In genomic region chr15:80002267-80002666, GRCh38 we compare ENCODE assay signal across 16 cellular contexts. TPM values are rescaled to one million over a fixed set of nuclear protein-coding genes. Genes with fewer than 3 reads are reported as not detected.
DNase-seq lines count a peak whose midpoint lies in the region; ATAC-seq and TF ChIP-seq lines count a peak whose summit lies in the region.
"Had no signal": no experiment of that assay in that cellular context is flagged by ENCODE, and none has a peak within 500 bp of the region (broad histone marks: within the 10 kb centered on the region; RNA-seq: fewer than 3 reads in every experiment).

No MANE protein-coding gene starts in this region.

- intact Hi-C loops in IMR-90 (cut with micrococcal nuclease), result no loop called here
- intact Hi-C loops in left lung (cut with DNase I), result no loop called here

- H3K14ac ChIP-seq in IMR-90 (replicated peaks; ENCODE audit: low read depth, low read length), result no peak overlapping the region

- H3K36me3 Mint-ChIP-seq in endothelial cell (ENCODE audit: low read depth, unreplicated experiment), result no peaks in the 10 kb centered on the region

- no peak overlapping the region for H3K4ac ChIP-seq in IMR-90 (ENCODE audit: low read depth, low read length)

- H3K79me1 ChIP-seq in IMR-90 (ENCODE audit: low read depth in 1 of 2, low read length in 2 of 2), result no peaks in the 10 kb centered on the region; a peak in 1 of 4 replicates

- no peak overlapping the region for H4K8ac ChIP-seq in IMR-90 (ENCODE audit: low read depth in 2 of 2, low read length in 2 of 2)

- H2BK5ac ChIP-seq in IMR-90 (ENCODE audit: low read depth, low read length, poor library complexity, severe bottlenecking), result no peak overlapping the region

- no peak for TF ChIP-seq POLR2A in IMR-90 (IDR thresholded peaks at IDR 0.05; ENCODE audit: low read depth, low read length)

- H2AK5ac ChIP-seq in IMR-90 (ENCODE audit: low read depth, low read length), result no peak overlapping the region

- H3K4me1 Mint-ChIP-seq in endothelial cell (ENCODE audit: unreplicated experiment), result peaks cover 4% of the 10 kb centered on the region

- no peak overlapping the region for H3K4me3 Mint-ChIP-seq in endothelial cell (ENCODE audit: unreplicated experiment)
- H3K4me3 Mint-ChIP-seq: CD4-positive, alpha-beta T cell; HFFc6; IgD-negative memory B cell had no signal

- H3K36me3 ChIP-seq in IMR-90 (ENCODE audit: control insufficient read depth, insufficient read depth, low read length) (no peaks in the 10 kb centered on the region), left lung (no peaks in the 10 kb centered on the region)

- no peak overlapping the region for H3K4me2 ChIP-seq in IMR-90 (ENCODE audit: low read depth, low read length)

- H3K4me1 ChIP-seq in IMR-90 (ENCODE audit: control insufficient read depth, insufficient read depth, low read length), result no peaks in the 10 kb centered on the region
- no peaks in the 10 kb centered on the region for H3K4me1 ChIP-seq in left lung
- H3K4me1 ChIP-seq: Caco-2 had no signal

- TF ChIP-seq CTCF in IMR-90 (conservative IDR thresholded peaks at IDR 0.05; ENCODE audit: low read depth, low read length), result no peak
- TF ChIP-seq CTCF in VCaP (conservative IDR thresholded peaks at IDR 0.05), result no peak
- TF ChIP-seq CTCF in endothelial cell (IDR thresholded peaks at IDR 0.05; ENCODE audit: unreplicated experiment), result no peak
- TF ChIP-seq CTCF in left lung (IDR thresholded peaks at IDR 0.05), result no peak

- in situ Hi-C loops in IMR-90 (cut with MboI; ENCODE audit: low sequenced_read_pairs), result no loop called here

- H4K20me1 ChIP-seq in IMR-90 (ENCODE audit: insufficient read depth, low read length), result no peaks in the 10 kb centered on the region

- no peaks in the 10 kb centered on the region for H3K9me3 Mint-ChIP-seq in endothelial cell (ENCODE audit: unreplicated experiment)
- H3K9me3 Mint-ChIP-seq: CD4-positive, alpha-beta T cell; HFFc6 had no signal

- ATAC-seq in IMR-90 (ENCODE audit: low read depth), result no peak
- ATAC-seq in left lung, result no peak

- no peak overlapping the region for H2BK15ac ChIP-seq in IMR-90 (ENCODE audit: low read depth, low read length)

- POLR2A ChIA-PET in IMR-90 (lab: Charles Lee; ENCODE audit: unreplicated experiment), result no interaction called here

- H2AK9ac ChIP-seq in IMR-90 (replicated peaks; ENCODE audit: low read depth, low read length, poor library complexity), result no peak overlapping the region

- H3K4me3 ChIP-seq in IMR-90 (ENCODE audit: insufficient read depth, low read depth, low read length) (no peak overlapping the region), left lung (no peak overlapping the region)
- H3K4me3 ChIP-seq: GM23248 had no signal

- no peaks in the 10 kb centered on the region; the same call in 1 of the 2 replicates for H3K9me1 ChIP-seq in IMR-90 (ENCODE audit: insufficient read depth, low read length)

- H3K27ac ChIP-seq in IMR-90 (ENCODE audit: insufficient read depth, low read length) (no peak overlapping the region), VCaP (peak overlapping the region; percentile 57), left lung (no peak overlapping the region)
- H3K27ac ChIP-seq: C4-2B, GM23248, HL-60 had no signal

- H3K18ac ChIP-seq in IMR-90 (ENCODE audit: low read depth, low read length), result no peak overlapping the region

- H3K9me3 ChIP-seq in IMR-90 (ENCODE audit: control insufficient read depth, insufficient read depth, low read length) (no peaks in the 10 kb centered on the region), left lung (no peaks in the 10 kb centered on the region)
- H3K9me3 ChIP-seq: Caco-2 had no signal

- peak overlapping the region; percentile 84 for H3K27ac Mint-ChIP-seq in endothelial cell (ENCODE audit: unreplicated experiment)
- H3K27ac Mint-ChIP-seq: CD4-positive, alpha-beta T cell; HFFc6; IgD-negative memory B cell had no signal

- no peak overlapping the region for H3K56ac ChIP-seq in IMR-90 (ENCODE audit: extremely low read depth, insufficient read depth, low read length)

- no peak overlapping the region for H3K9ac ChIP-seq in IMR-90 (ENCODE audit: low read depth, low read length)
- H3K9ac ChIP-seq: GM23248 had no signal

- H3K27me3 Mint-ChIP-seq in endothelial cell (ENCODE audit: unreplicated experiment), result peaks cover 3% of the 10 kb centered on the region
- H3K27me3 Mint-ChIP-seq: CD4-positive, alpha-beta T cell; IgD-negative memory B cell had no signal

- DNase-seq in IMR-90, result no peak
- DNase-seq in endothelial cell (ENCODE audit: low spot score), result no peak
- no peak for DNase-seq in stimulated activated CD8-positive, alpha-beta memory T cell treated with anti-CD3 and anti-CD28 coated beads, Interleukin-4, amount 100 ng/mL, for 48 hours
- DNase-seq in NCI-H1930 (lab: John Stamatoyannopoulos, UW), result no peak
- no peak for DNase-seq in left lung
- DNase-seq: AML-193; Caco-2; CD4-positive, alpha-beta T cell; GM23248; HCEC 1CT; HFFc6 had no signal

- H3K27me3 ChIP-seq in IMR-90 (ENCODE audit: control insufficient read depth, insufficient read depth, low read length) (no peaks in the 10 kb centered on the region), left lung (no peaks in the 10 kb centered on the region)

- dilution Hi-C loops in IMR-90 (cut with HindIII; ENCODE audit: low sequenced_read_pairs, unreplicated experiment), result no loop called here

- CTCF ChIA-PET in IMR-90 (lab: Yijun Ruan, JAX), result interaction anchor here (0.7 to 0.9 kb wide), 2 partner anchors 9 to 1929 kb away, joined by 3 read pairs; no protein-coding TSS in a partner anchor

- H2BK120ac ChIP-seq in IMR-90 (ENCODE audit: low read depth, low read length), result no peak overlapping the region

- no peak overlapping the region for H4K5ac ChIP-seq in IMR-90 (ENCODE audit: low read depth, low read length)

- H4K91ac ChIP-seq in IMR-90 (ENCODE audit: insufficient read depth, low read depth, low read length), result no peak overlapping the region

- no TSS peak for BruUV-seq in IMR-90 (replicated peaks; lab: Mats Ljungman, UMichigan)

- H2BK20ac ChIP-seq in IMR-90 (ENCODE audit: low read depth, low read length), result no peak overlapping the region

- no peak overlapping the region for H2AFZ ChIP-seq in IMR-90 (replicated peaks; ENCODE audit: low read length, poor library complexity)
- H2AFZ ChIP-seq: GM23248 had no signal

- no CpG with 5 or more reads among the region's 3 CpGs for WGBS in IMR-90 (ENCODE audit: extremely low coverage in 2 of 2, insufficient read length in 1 of 2), 2 experiments

- no peak for TF ChIP-seq RAD21 in IMR-90 (IDR thresholded peaks at IDR 0.05; ENCODE audit: low read length)

- no peak overlapping the region for H3K23ac ChIP-seq in IMR-90 (ENCODE audit: low read depth, low read length)

TF ChIP-seq in IMR-90, 13 proteins besides CTCF, POLR2A, EP300 and RAD21:
- TF ChIP-seq SMC3 (IDR thresholded peaks at IDR 0.05; ENCODE audit: low read depth, low read length), result no peak
- no peak for TF ChIP-seq NFE2L2 (IDR thresholded peaks at IDR 0.05; ENCODE audit: low read depth, low read length)
- no peak for TF ChIP-seq ELK1 (IDR thresholded peaks at IDR 0.05; ENCODE audit: borderline replicate concordance, low read depth, low read length)
- no peak for TF ChIP-seq RCOR1 (IDR thresholded peaks at IDR 0.05; ENCODE audit: insufficient replicate concordance, low read length)
- no peak for TF ChIP-seq CEBPB (IDR thresholded peaks at IDR 0.05; ENCODE audit: low read depth, low read length)
- TF ChIP-seq MAFK (IDR thresholded peaks at IDR 0.05; ENCODE audit: low read depth, low read length), result peak; percentile 65
- TF ChIP-seq FOS (IDR thresholded peaks at IDR 0.05; ENCODE audit: low read depth, low read length), result no peak

RNA-seq across cellular contexts. Expression of gene BCL2A1, which starts 31.3 kb away (rescaled TPM):
- 2.5 and 4.5 TPM in 2 replicates for total RNA-seq in IMR-90 (2012; rRNA removed)
- 2.2 and 2.3 TPM in 2 replicates for polyA plus RNA-seq in IMR-90 (2012; rRNA removed)
- polyA plus RNA-seq in IMR-90 (2012; cell fraction: cytosol; rRNA removed), result 0.52 and 1.1 TPM in 2 replicates
- 0.24 and 0.91 TPM in 2 replicates for polyA plus RNA-seq in IMR-90 (2012; cell fraction: nucleus; rRNA removed; ENCODE audit: low replicate concordance)
- 2.1 TPM for total RNA-seq in endothelial cell (ENCODE audit: unreplicated experiment)
- 10 to 100 TPM; 28.7 to 99.2 TPM for total RNA-seq in left lung
- total RNA-seq: Caco-2, GM23248 had no signal
- polyA plus RNA-seq: BJ had no signal

RNA-seq across cellular contexts. Expression of gene ZFAND6, which starts 57.2 kb away (rescaled TPM):
- total RNA-seq in IMR-90 (2012; rRNA removed), result 88.6 and 96.4 TPM in 2 replicates
- 56.0 and 77.5 TPM in 2 replicates for polyA plus RNA-seq in IMR-90 (2012; rRNA removed)
- polyA plus RNA-seq in IMR-90 (2012; cell fraction: cytosol; rRNA removed), result 67.0 and 119 TPM in 2 replicates
- polyA plus RNA-seq in IMR-90 (2012; cell fraction: nucleus; rRNA removed; ENCODE audit: low replicate concordance), result 33.2 and 65.3 TPM in 2 replicates
- 77.3 TPM for total RNA-seq in endothelial cell (ENCODE audit: unreplicated experiment)
- total RNA-seq in left lung, result 10 to 100 TPM; 71.0 to 78.4 TPM
